In the genomic region with DNA sequence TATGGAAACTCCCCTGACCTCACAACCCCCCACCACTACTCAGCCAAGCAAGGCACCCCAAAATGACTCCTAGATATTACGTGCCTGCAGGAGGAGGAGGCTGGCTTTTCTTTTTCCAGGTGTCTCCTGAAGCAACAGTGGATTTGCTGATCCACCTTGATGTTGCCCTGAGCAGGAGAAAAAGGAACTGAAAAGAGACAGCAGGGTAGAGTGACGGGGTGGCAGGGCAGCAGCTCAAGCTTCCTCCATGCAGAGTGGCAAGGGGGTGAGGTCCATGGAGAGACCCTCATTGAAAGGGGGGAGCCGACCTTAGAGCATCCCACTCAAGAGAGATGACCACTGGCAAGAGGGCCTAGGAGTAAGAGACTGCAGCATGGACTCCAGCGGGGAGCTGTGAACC, we compare ENCODE assay signal across 21 cellular contexts.
"Had no signal": no experiment of that assay in that cellular context is flagged by ENCODE, and none has a peak within 500 bp of the region (broad histone marks: within the 10 kb centered on the region; RNA-seq: fewer than 3 reads in every experiment).

No MANE protein-coding gene starts in this region.

- H3K36me3 Mint-ChIP-seq: naive thymus-derived CD8-positive, alpha-beta T cell; type B pancreatic cell had no signal

- H3K27me3 ChIP-seq: colonic mucosa, right atrium auricular region, thyroid gland had no signal

- H3K9me3 Mint-ChIP-seq: endodermal cell; naive thymus-derived CD8-positive, alpha-beta T cell; type B pancreatic cell had no signal

- H3K9me3 ChIP-seq: colonic mucosa, heart left ventricle, mucosa of descending colon, right atrium auricular region, sigmoid colon, suprapubic skin, thyroid gland had no signal

- DNase-seq: colonic mucosa; effector CD4-positive, alpha-beta T cell; endodermal cell; erythroblast; foreskin keratinocyte; heart left ventricle; hippocampal formation; kidney glomerular epithelial cell; mucosa of descending colon; naive thymus-derived CD8-positive, alpha-beta T cell; posterior cingulate gyrus; sigmoid colon; stimulated activated CD4-positive, alpha-beta T cell treated with anti-CD3 and anti-CD28 coated beads, Interleukin-2, amount 100 ng/mL, for 24 hours; stimulated activated naive CD8-positive, alpha-beta T cell treated with anti-CD3 and anti-CD28 coated beads, Interleukin-15, Interleukin-2, amounts not matched to agents 100 U/mL and 50 U/mL, for 24 hours; thyroid gland had no signal

- FAIRE-seq: endothelial cell of umbilical vein, urothelium cell line had no signal

- ATAC-seq: foreskin keratinocyte; heart left ventricle; mucosa of descending colon; naive thymus-derived CD8-positive, alpha-beta T cell had no signal

- H3K4me3 Mint-ChIP-seq: endodermal cell; naive thymus-derived CD8-positive, alpha-beta T cell; type B pancreatic cell had no signal

- H3K4me1 Mint-ChIP-seq: endodermal cell had no signal

- H3K27ac ChIP-seq: colonic mucosa, foreskin keratinocyte, heart left ventricle, right atrium auricular region, sigmoid colon, skin epidermis, suprapubic skin, thyroid gland had no signal

- H3K4me1 ChIP-seq: colonic mucosa, foreskin keratinocyte, right atrium auricular region, sigmoid colon, suprapubic skin had no signal

- H3K4me3 ChIP-seq: colonic mucosa, heart left ventricle, mucosa of descending colon, right atrium auricular region, sigmoid colon, skin epidermis, suprapubic skin, thyroid gland had no signal

- H3K36me3 ChIP-seq: colonic mucosa, heart left ventricle, right atrium auricular region, sigmoid colon, suprapubic skin, thyroid gland had no signal

- H3K27ac Mint-ChIP-seq: endodermal cell; naive thymus-derived CD8-positive, alpha-beta T cell; type B pancreatic cell had no signal
